8 cellular contexts compared by ENCODE assay signal in genomic region chr13:101289764-101290163, GRCh38.
DNase-seq lines count a peak whose midpoint lies in the region; ATAC-seq and TF ChIP-seq lines count a peak whose summit lies in the region.

No MANE protein-coding gene starts in this region.

- no peaks in the 10 kb centered on the region for H3K36me3 ChIP-seq in vagina

- H3K9me3 Mint-ChIP-seq in stimulated activated memory B cell treated with anti-CD40 and anti-IgM and Interleukin-4, amounts not matched to agents 10 μg/mL and 1 μg/mL and 100 μg/mL, for 72 hours = peaks cover 6% of the 10 kb centered on the region

- intact Hi-C loops in vagina (cut with DNase I) = no loop called here

- no peak for TF ChIP-seq CTCF in vagina (IDR thresholded peaks at IDR 0.05)

- DNase-seq in NCI-H1694 (lab: John Stamatoyannopoulos, UW) (peak; percentile 25), astrocyte of the hippocampus (ENCODE audit: low read depth, low spot score) (peak; percentile 82), midbrain (lab: John Stamatoyannopoulos, UW) (peak; percentile 22), Kasumi-1 (lab: John Stamatoyannopoulos, UW) (no peak), vagina (ENCODE audit: extremely low spot score in 2 of 2) (no peak)

- no peaks in the 10 kb centered on the region for H3K27me3 Mint-ChIP-seq in stimulated activated memory B cell treated with anti-CD40 and anti-IgM and Interleukin-4, amounts not matched to agents 10 μg/mL and 1 μg/mL and 100 μg/mL, for 72 hours

- no peak overlapping the region for H3K27ac ChIP-seq in vagina

- H3K36me3 Mint-ChIP-seq in stimulated activated memory B cell treated with anti-CD40 and anti-IgM and Interleukin-4, amounts not matched to agents 10 μg/mL and 1 μg/mL and 100 μg/mL, for 72 hours = no peaks in the 10 kb centered on the region

- no peak overlapping the region for H3K4me3 Mint-ChIP-seq in stimulated activated memory B cell treated with anti-CD40 and anti-IgM and Interleukin-4, amounts not matched to agents 10 μg/mL and 1 μg/mL and 100 μg/mL, for 72 hours

- no peaks in the 10 kb centered on the region for H3K4me1 ChIP-seq in vagina

- no peaks in the 10 kb centered on the region for H3K9me3 ChIP-seq in vagina

- ATAC-seq in GM18502 (IDR thresholded peaks at IDR 0.05; ENCODE audit: poor library complexity, unreplicated experiment) (peak; percentile 71), GM19397 (IDR thresholded peaks at IDR 0.05; ENCODE audit: unreplicated experiment) (no peak)
- ATAC-seq in stimulated activated memory B cell treated with anti-CD40 and anti-IgM and Interleukin-4, amounts not matched to agents 10 μg/mL and 1 μg/mL and 100 μg/mL, for 72 hours = no peak

- no peak overlapping the region for H3K4me3 ChIP-seq in vagina

- TF ChIP-seq POLR2A in vagina (IDR thresholded peaks at IDR 0.05) = no peak

- H3K27ac Mint-ChIP-seq in stimulated activated memory B cell treated with anti-CD40 and anti-IgM and Interleukin-4, amounts not matched to agents 10 μg/mL and 1 μg/mL and 100 μg/mL, for 72 hours = no peak overlapping the region

- H3K27me3 ChIP-seq in vagina = no peaks in the 10 kb centered on the region

- H3K4me1 Mint-ChIP-seq in stimulated activated memory B cell treated with anti-CD40 and anti-IgM and Interleukin-4, amounts not matched to agents 10 μg/mL and 1 μg/mL and 100 μg/mL, for 72 hours = no peaks in the 10 kb centered on the region

Comparison
In these comparisons a context has a peak if more than half of its experiments do, and no peak if none do; other contexts are left out.
1. DNase-seq: peak in NCI-H1694 (single experiment), astrocyte of the hippocampus (single experiment) and midbrain (single experiment); none in Kasumi-1 (0 of 2) and vagina (0 of 2).